31 cellular contexts compared by ENCODE assay signal in genomic region chr16:53876811-53877210, GRCh38.
"Had no signal": no experiment of that assay in that cellular context is flagged by ENCODE, and none has a peak within 500 bp of the region (broad histone marks: within the 10 kb centered on the region; RNA-seq: fewer than 3 reads in every experiment).

No MANE protein-coding gene starts in this region.

- H3K27me3 ChIP-seq: ascending aorta, pancreas, right atrium auricular region, spleen, tibial nerve had no signal

- H3K4me3 Mint-ChIP-seq: activated naive CD4-positive, alpha-beta T cell treated with anti-CD3 and anti-CD28 coated beads, Interleukin-2, amount 10 ng/mL, durations not matched to agents 7 days and 5 days; activated naive CD8-positive, alpha-beta T cell treated with anti-CD3 and anti-CD28 coated beads, Interleukin-2, amount 10 ng/mL, durations not matched to agents 7 days and 5 days; brain; effector memory CD8-positive, alpha-beta T cell; naive thymus-derived CD8-positive, alpha-beta T cell; neural crest cell had no signal

- ATAC-seq: activated CD4-positive, CD25-positive, alpha-beta regulatory T cell treated with anti-CD3 and anti-CD28 coated beads, Interleukin-2, amount 50 U/mL, for 24 hours; effector memory CD8-positive, alpha-beta T cell; esophagus mucosa; left cardiac atrium; left ventricle myocardium superior; naive thymus-derived CD8-positive, alpha-beta T cell; pancreas had no signal

- H3K4me3 ChIP-seq: ascending aorta, pancreas, prostate gland, right atrium auricular region, spleen, tibial nerve had no signal

- H3K27ac ChIP-seq: ascending aorta, pancreas, prostate gland, right atrium auricular region, spleen, tibial nerve, WERI-Rb-1 had no signal

- H3K27me3 Mint-ChIP-seq: activated naive CD4-positive, alpha-beta T cell treated with anti-CD3 and anti-CD28 coated beads, Interleukin-2, amount 10 ng/mL, durations not matched to agents 7 days and 5 days; activated naive CD8-positive, alpha-beta T cell treated with anti-CD3 and anti-CD28 coated beads, Interleukin-2, amount 10 ng/mL, durations not matched to agents 7 days and 5 days; effector memory CD8-positive, alpha-beta T cell; naive thymus-derived CD8-positive, alpha-beta T cell had no signal

- H3K36me3 ChIP-seq: pancreas, prostate gland had no signal

- H3K4me1 ChIP-seq: prostate gland, right atrium auricular region had no signal

- H3K27ac Mint-ChIP-seq: activated naive CD4-positive, alpha-beta T cell treated with anti-CD3 and anti-CD28 coated beads, Interleukin-2, amount 10 ng/mL, durations not matched to agents 7 days and 5 days; activated naive CD8-positive, alpha-beta T cell treated with anti-CD3 and anti-CD28 coated beads, Interleukin-2, amount 10 ng/mL, durations not matched to agents 7 days and 5 days; brain; effector memory CD8-positive, alpha-beta T cell had no signal

- DNase-seq: activated CD4-positive, alpha-beta T cell treated with anti-CD3 and anti-CD28 coated beads for 48 hours; activated CD4-positive, alpha-beta T cell treated with anti-CD3 and anti-CD28 coated beads, Interleukin-2, amount 50 U/mL, for 48 hours; activated CD8-positive, alpha-beta memory T cell treated with anti-CD3 and anti-CD28 coated beads, Interleukin-2, amount 50 U/mL, for 4 hours; activated gamma-delta T cell; activated naive CD4-positive, alpha-beta T cell treated with anti-CD3 and anti-CD28 coated beads, Interleukin-2, amount 10 ng/mL, durations not matched to agents 7 days and 5 days; activated naive CD8-positive, alpha-beta T cell treated with anti-CD3 and anti-CD28 coated beads, Interleukin-2, amount 10 ng/mL, durations not matched to agents 7 days and 5 days; activated T-cell treated with anti-CD3 and anti-CD28 coated beads, Interleukin-2, amount 50 U/mL, for 1 hour; caudate nucleus; cortex of kidney; effector memory CD8-positive, alpha-beta T cell; foreskin fibroblast; head of caudate nucleus; hippocampal formation; left cardiac atrium; left ventricle myocardium superior; midbrain; naive thymus-derived CD8-positive, alpha-beta T cell; nucleus accumbens; pancreas; spleen; stimulated activated naive CD4-positive, alpha-beta T cell treated with Interleukin-2 at 50 U/mL for 16 hours; T-helper 9 cell; WERI-Rb-1 had no signal

- H3K9me3 ChIP-seq: ascending aorta, pancreas, prostate gland, right atrium auricular region, spleen, tibial nerve had no signal

- H3K4me1 Mint-ChIP-seq: activated naive CD8-positive, alpha-beta T cell treated with anti-CD3 and anti-CD28 coated beads, Interleukin-2, amount 10 ng/mL, durations not matched to agents 7 days and 5 days had no signal

- H3K9me3 Mint-ChIP-seq: effector memory CD8-positive, alpha-beta T cell; neural crest cell had no signal
